ENCODE assay signal across 17 cellular contexts in genomic region chr1:40435471-40435870, GRCh38. TPM values are rescaled to one million over a fixed set of nuclear protein-coding genes. Genes with fewer than 3 reads are reported as not detected.
DNase-seq lines count a peak whose midpoint lies in the region; ATAC-seq and TF ChIP-seq lines count a peak whose summit lies in the region.
"Had no signal": no experiment of that assay in that cellular context is flagged by ENCODE, and none has a peak within 500 bp of the region (broad histone marks: within the 10 kb centered on the region; RNA-seq: fewer than 3 reads in every experiment).

No MANE protein-coding gene starts in this region.

- H3K36me3 Mint-ChIP-seq in stimulated activated naive B cell treated with anti-CD40 and anti-IgM and Interleukin-4, amounts not matched to agents 10 μg/mL and 1 μg/mL and 100 μg/mL, for 72 hours = peaks cover 18 to 50% of the 10 kb centered on the region in 2 donors

- H3K4me3 ChIP-seq in astrocyte of the cerebellum (ENCODE audit: low read depth, low read length) (no peak overlapping the region), fibroblast of pulmonary artery (replicated peaks; ENCODE audit: low read depth, low read length) (no peak overlapping the region)
- H3K4me3 ChIP-seq: K562 had no signal

- H3K27ac Mint-ChIP-seq in stimulated activated naive B cell treated with anti-CD40 and anti-IgM and Interleukin-4, amounts not matched to agents 10 μg/mL and 1 μg/mL and 100 μg/mL, for 72 hours = no peak overlapping the region
- H3K27ac Mint-ChIP-seq: CD4-positive, CD25-positive, alpha-beta regulatory T cell had no signal

- H3K4me3 Mint-ChIP-seq in stimulated activated naive B cell treated with anti-CD40 and anti-IgM and Interleukin-4, amounts not matched to agents 10 μg/mL and 1 μg/mL and 100 μg/mL, for 72 hours = no peak overlapping the region
- H3K4me3 Mint-ChIP-seq: CD4-positive, CD25-positive, alpha-beta regulatory T cell had no signal

- H3K27me3 Mint-ChIP-seq in stimulated activated naive B cell treated with anti-CD40 and anti-IgM and Interleukin-4, amounts not matched to agents 10 μg/mL and 1 μg/mL and 100 μg/mL, for 72 hours = no peaks in the 10 kb centered on the region
- H3K27me3 Mint-ChIP-seq: CD4-positive, CD25-positive, alpha-beta regulatory T cell had no signal

- TF ChIP-seq CTCF in astrocyte of the cerebellum (IDR thresholded peaks at IDR 0.05; ENCODE audit: low read depth, low read length, missing control alignments) = no peak
- TF ChIP-seq CTCF in fibroblast of pulmonary artery (IDR thresholded peaks at IDR 0.05; ENCODE audit: low read length, missing control alignments) = no peak

- peaks cover 3 to 7% of the 10 kb centered on the region in 2 donors for H3K4me1 Mint-ChIP-seq in stimulated activated naive B cell treated with anti-CD40 and anti-IgM and Interleukin-4, amounts not matched to agents 10 μg/mL and 1 μg/mL and 100 μg/mL, for 72 hours

- in situ Hi-C loops in astrocyte of the cerebellum (cut with HindIII; ENCODE audit: low sequenced_read_pairs) = no loop called here

- ATAC-seq in stimulated activated naive CD8-positive, alpha-beta T cell treated with anti-CD3 and anti-CD28 coated beads, Interleukin-15, Interleukin-2, amounts not matched to agents 100 U/mL and 50 U/mL, for 24 hours = no peak
- no peak for ATAC-seq in stimulated activated naive B cell treated with anti-CD40 and anti-IgM and Interleukin-4, amounts not matched to agents 10 μg/mL and 1 μg/mL and 100 μg/mL, for 72 hours (replicated peaks)
- ATAC-seq: K562 had no signal

- DNase-seq in GM03348 (ENCODE audit: low spot score) (peak; percentile 23), astrocyte of the cerebellum (ENCODE audit: low read depth) (peak; percentile 5), fibroblast of pulmonary artery (ENCODE audit: low read depth) (peak; percentile 46), renal cortical epithelial cell (ENCODE audit: low read depth) (peak; percentile 22), NCI-H1694 (lab: John Stamatoyannopoulos, UW) (no peak), NCI-H524 (lab: John Stamatoyannopoulos, UW) (no peak)
- DNase-seq in stimulated activated naive CD8-positive, alpha-beta T cell treated with anti-CD3 and anti-CD28 coated beads, Interleukin-15, Interleukin-2, amounts not matched to agents 100 U/mL and 50 U/mL, for 24 hours = no peak
- no peak for DNase-seq in stimulated activated naive B cell treated with anti-CD40 and anti-IgM and Interleukin-4, amounts not matched to agents 10 μg/mL and 1 μg/mL and 100 μg/mL, for 72 hours
- DNase-seq: CD4-positive, CD25-positive, alpha-beta regulatory T cell; HCEC 1CT; NCI-H1417 treated with DMSO at 0.1 percent for 48 hours; NCI-H2029; NCI-H2171; NCI-H748 treated with DMSO at 0.1 percent for 48 hours; RPMI8226; SIG-M5 had no signal

- no peaks in the 10 kb centered on the region for H3K9me3 Mint-ChIP-seq in stimulated activated naive B cell treated with anti-CD40 and anti-IgM and Interleukin-4, amounts not matched to agents 10 μg/mL and 1 μg/mL and 100 μg/mL, for 72 hours
- H3K9me3 Mint-ChIP-seq: CD4-positive, CD25-positive, alpha-beta regulatory T cell had no signal

RNA-seq across cellular contexts. Expression of gene ZFP69B, which starts 14.8 kb away (rescaled TPM):
- total RNA-seq in renal cortical epithelial cell = 1.2 and 4.9 TPM in 2 replicates

RNA-seq across cellular contexts. Expression of gene ZFP69, which starts 41.6 kb away (rescaled TPM):
- 3.0 and 3.2 TPM in 2 replicates for total RNA-seq in renal cortical epithelial cell

Comparison
In these comparisons a context has a peak if more than half of its experiments do, and no peak if none do; other contexts are left out.
1. DNase-seq: peak in GM03348 (single experiment), astrocyte of the cerebellum (single experiment), fibroblast of pulmonary artery (single experiment) and renal cortical epithelial cell (single experiment); none in stimulated activated naive CD8-positive, alpha-beta T cell treated with anti-CD3 and anti-CD28 coated beads, Interleukin-15, Interleukin-2, amounts not matched to agents 100 U/mL and 50 U/mL, for 24 hours (single experiment), NCI-H1694 (single experiment), stimulated activated naive B cell treated with anti-CD40 and anti-IgM and Interleukin-4, amounts not matched to agents 10 μg/mL and 1 μg/mL and 100 μg/mL, for 72 hours (single experiment) and NCI-H524 (0 of 2).